8 cellular contexts compared by ENCODE assay signal in the genomic region with DNA sequence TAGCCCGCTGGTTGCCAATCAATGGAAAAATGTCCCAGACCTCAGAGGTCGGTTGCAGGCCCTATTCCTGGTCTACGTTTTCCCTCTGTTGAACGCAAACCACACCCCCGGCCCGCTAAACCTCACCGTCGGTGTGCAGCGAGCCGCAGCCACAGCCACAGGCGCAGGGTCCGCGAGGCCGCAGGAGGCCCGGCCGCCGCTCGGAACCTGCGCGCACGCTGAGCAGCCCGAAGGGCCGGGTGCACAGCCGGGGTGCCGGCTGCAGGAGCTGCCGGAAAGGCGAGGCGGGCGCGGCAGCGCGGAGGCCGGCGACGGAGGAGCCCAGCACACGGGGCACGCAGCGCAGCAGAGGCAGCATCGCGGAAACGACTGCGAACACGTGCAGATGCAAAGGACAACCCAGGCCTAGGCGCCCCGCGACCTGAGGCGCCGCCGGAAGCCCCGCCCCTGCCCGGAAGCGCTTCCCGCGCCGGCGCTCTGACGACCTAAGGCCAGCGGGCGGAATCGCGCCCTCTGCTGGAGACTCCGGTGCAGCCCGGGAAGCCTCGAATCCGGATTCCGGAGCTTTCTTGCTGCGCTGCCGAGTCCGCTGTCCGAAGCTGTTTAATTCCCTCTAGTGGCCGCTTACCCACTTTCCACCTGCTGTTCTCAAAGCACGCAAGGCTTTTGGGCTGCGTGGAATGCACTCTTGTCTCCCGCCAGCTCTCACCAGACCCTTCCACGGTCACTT. TPM values are rescaled to one million over a fixed set of nuclear protein-coding genes. Genes with fewer than 3 reads are reported as not detected.
DNase-seq lines count a peak whose midpoint lies in the region; ATAC-seq lines count a peak whose summit lies in the region.

A gene with protein sequence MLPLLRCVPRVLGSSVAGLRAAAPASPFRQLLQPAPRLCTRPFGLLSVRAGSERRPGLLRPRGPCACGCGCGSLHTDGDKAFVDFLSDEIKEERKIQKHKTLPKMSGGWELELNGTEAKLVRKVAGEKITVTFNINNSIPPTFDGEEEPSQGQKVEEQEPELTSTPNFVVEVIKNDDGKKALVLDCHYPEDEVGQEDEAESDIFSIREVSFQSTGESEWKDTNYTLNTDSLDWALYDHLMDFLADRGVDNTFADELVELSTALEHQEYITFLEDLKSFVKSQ (minus strand): TSS at position 440 of the 730 bp plus-strand sequence. CDS start 82 bp downstream, at position 358.

- peaks cover 22% of the 10 kb centered on the region for H3K79me1 ChIP-seq in mesenchymal stem cell (replicated peaks; ENCODE audit: low read length, poor library complexity, severe bottlenecking)

- peak within 1 kb of the TSS; percentile 29 to 94 for H3K14ac ChIP-seq in mesenchymal stem cell (ENCODE audit: low read length in 2 of 2)

- H3K4ac ChIP-seq in mesenchymal stem cell (ENCODE audit: low read depth in 1 of 2, low read length in 2 of 2), result peak within 1 kb of the TSS; percentile 83 to 91

- H3K4me2 ChIP-seq in mesenchymal stem cell (ENCODE audit: low read length, poor library complexity, severe bottlenecking), result peak within 1 kb of the TSS; percentile 95

- H3K4me1 ChIP-seq in mesenchymal stem cell (ENCODE audit: control insufficient read depth, insufficient read depth, low read depth, low read length), result peaks cover 10% of the 10 kb centered on the region

- H2AFZ ChIP-seq in mesenchymal stem cell (ENCODE audit: low read depth, low read length), result peak within 1 kb of the TSS; percentile 83

- ATAC-seq in GM19463 (IDR thresholded peaks at IDR 0.05; ENCODE audit: unreplicated experiment), result peak; percentile 90
- peak; percentile 84 for ATAC-seq in effector memory CD8-positive, alpha-beta T cell (replicated peaks)

- H2BK12ac ChIP-seq in mesenchymal stem cell (ENCODE audit: low read length in 2 of 2), result no peak within 1 kb of the TSS

- peak within 1 kb of the TSS; percentile 41 for H3K27ac ChIP-seq in mesenchymal stem cell (ENCODE audit: low read length, poor library complexity, severe bottlenecking)

- no peaks in the 10 kb centered on the region for H3K9me3 Mint-ChIP-seq in effector memory CD8-positive, alpha-beta T cell

- H4K8ac ChIP-seq in mesenchymal stem cell (ENCODE audit: low read length), result peak within 1 kb of the TSS; percentile 97

- CTCF ChIA-PET in activated CD8-positive, alpha-beta memory T cell treated with anti-CD3 and anti-CD28 coated beads for 36 hours (lab: Charles Lee), result interaction anchor here (0.6 to 4.0 kb wide), 19 partner anchors 10 to 247 kb away, joined by 3 to 31 read pairs (median 4); a partner anchor contains a TSS

- peak within 1 kb of the TSS; percentile 93 for H4K91ac ChIP-seq in mesenchymal stem cell (ENCODE audit: low read length)

- peak within 1 kb of the TSS; percentile 89 to 93 for H3K27ac Mint-ChIP-seq in effector memory CD8-positive, alpha-beta T cell

- POLR2A ChIA-PET in activated CD8-positive, alpha-beta memory T cell treated with anti-CD3 and anti-CD28 coated beads for 36 hours (lab: Charles Lee), result interaction anchor here (0.6 to 1.4 kb wide), 6 partner anchors 19 to 166 kb away, joined by 3 to 6 read pairs (median 4); a partner anchor contains a TSS

- H3K9ac ChIP-seq in mesenchymal stem cell (ENCODE audit: low read length), result peak within 1 kb of the TSS; percentile 92

- DNase-seq in COLO829 (ENCODE audit: low spot score), result peak; percentile 92
- DNase-seq in HS-5 (ENCODE audit: low read depth), result peak; percentile 80
- peak; percentile 91 to 95 for DNase-seq in NOMO-1 (lab: John Stamatoyannopoulos, UW; ENCODE audit: unreplicated experiment in 2 of 2)
- peak; percentile 93 to 95 (median 95) for DNase-seq in effector memory CD8-positive, alpha-beta T cell
- peak; percentile 93 for DNase-seq in mesenchymal stem cell
- DNase-seq in stimulated activated CD8-positive, alpha-beta memory T cell treated with anti-CD3 and anti-CD28 coated beads, Interleukin-12 subunit alpha, Interleukin-12 subunit beta, amount 100 ng/mL, for 4 hours (ENCODE audit: low read depth), result peak; percentile 86

- H2AK5ac ChIP-seq in mesenchymal stem cell (ENCODE audit: low read length, severe bottlenecking), result peak within 1 kb of the TSS; percentile 41

- H3K4me3 ChIP-seq in mesenchymal stem cell (ENCODE audit: insufficient read depth in 1 of 2, low read depth in 1 of 2, low read length in 2 of 2), result peak within 1 kb of the TSS; percentile 86 to 98

- peak within 1 kb of the TSS; percentile 52 for H2BK15ac ChIP-seq in mesenchymal stem cell (ENCODE audit: low read depth, poor library complexity, severe bottlenecking)

- H2BK120ac ChIP-seq in mesenchymal stem cell (ENCODE audit: low read depth, low read length), result no peak within 1 kb of the TSS

- H3K27me3 Mint-ChIP-seq in effector memory CD8-positive, alpha-beta T cell, result no peaks in the 10 kb centered on the region

- H3K18ac ChIP-seq in mesenchymal stem cell (ENCODE audit: low read depth in 1 of 2, low read length in 2 of 2), result peak within 1 kb of the TSS; percentile 95 to 98

- H3K9me3 ChIP-seq in mesenchymal stem cell (ENCODE audit: control insufficient read depth, low read length), result no peaks in the 10 kb centered on the region

- peak within 1 kb of the TSS; percentile 80 to 84 for H3K4me3 Mint-ChIP-seq in effector memory CD8-positive, alpha-beta T cell

- peak within 1 kb of the TSS in 1 of 2 experiments; percentile 87 for H3K23ac ChIP-seq in mesenchymal stem cell (ENCODE audit: low read length in 2 of 2)

- peaks cover 32 to 48% of the 10 kb centered on the region in 2 experiments for H3K36me3 ChIP-seq in mesenchymal stem cell (ENCODE audit: control insufficient read depth in 1 of 2, insufficient read depth in 2 of 2, low read depth in 1 of 2, low read length in 2 of 2)

- WGBS in mesenchymal stem cell, result under 1% methylated on average over 63 of the region's 75 CpGs

- H3K36me3 Mint-ChIP-seq in effector memory CD8-positive, alpha-beta T cell (ENCODE audit: insufficient read depth), result peaks cover 40% of the 10 kb centered on the region

- H2BK5ac ChIP-seq in mesenchymal stem cell (ENCODE audit: low read depth, low read length, poor library complexity, severe bottlenecking), result peak within 1 kb of the TSS; percentile 68

- no peaks in the 10 kb centered on the region for H3K27me3 ChIP-seq in mesenchymal stem cell (ENCODE audit: control insufficient read depth in 1 of 2, insufficient read depth in 1 of 2, low read length in 2 of 2)

- H3K4me1 Mint-ChIP-seq in effector memory CD8-positive, alpha-beta T cell (ENCODE audit: low read depth in 2 of 2), result peaks cover 17 to 19% of the 10 kb centered on the region in 2 donors

RNA-seq across cellular contexts. Expression of the gene that starts here (rescaled TPM):
- total RNA-seq in activated CD8-positive, alpha-beta memory T cell treated with anti-CD3 and anti-CD28 coated beads for 36 hours, result 100 to 1,000 TPM; 568 to 572 TPM
- 95.0 TPM for polyA plus RNA-seq in mesenchymal stem cell (2013, experiment 1 of 2)
- 94.1 TPM for polyA plus RNA-seq in mesenchymal stem cell (2013, experiment 2 of 2)

Comparison
In these comparisons a context has a peak if more than half of its experiments do, and no peak if none do; other contexts are left out.
1. Peak in every context shown above with its lines: DNase-seq, ATAC-seq, H3K4me3 ChIP-seq and H3K27ac ChIP-seq.